Comparison of ENCODE assay signal across 18 cellular contexts in the genomic region with DNA sequence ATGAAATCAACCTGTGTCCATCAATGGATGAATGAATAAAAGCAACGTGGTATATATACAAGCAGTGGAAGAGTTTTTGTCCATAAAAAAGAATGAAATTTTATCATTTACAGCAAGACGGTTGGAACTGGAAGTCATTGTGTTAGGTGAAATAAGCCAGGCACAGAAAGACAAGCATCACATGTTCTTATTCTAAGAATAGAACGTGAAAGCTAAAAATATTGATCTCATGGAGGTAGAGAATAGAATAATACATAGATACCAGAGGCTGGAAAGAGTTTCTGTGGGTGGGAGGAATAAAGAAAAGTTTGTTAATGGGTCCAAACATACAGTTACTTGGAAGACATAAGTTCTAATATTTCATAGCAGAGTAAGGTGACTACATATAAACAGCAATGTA. TPM values are rescaled to one million over a fixed set of nuclear protein-coding genes. Genes with fewer than 3 reads are reported as not detected.
"Had no signal": no experiment of that assay in that cellular context is flagged by ENCODE, and none has a peak within 500 bp of the region (broad histone marks: within the 10 kb centered on the region; RNA-seq: fewer than 3 reads in every experiment).

No MANE protein-coding gene starts in this region.

RNA-seq across cellular contexts. Expression of gene AMY1B, which starts 14.4 kb away (rescaled TPM):
- total RNA-seq: hepatocyte; kidney; kidney epithelial cell; left cardiac atrium; left colon; left lobe of liver; left ventricle myocardium inferior; liver; lower leg skin; lung microvascular endothelial cell; mammary epithelial cell; mesenteric fat pad; mesothelial cell of epicardium; mononuclear cell; mucosa of descending colon; mucosa of gallbladder; myocyte; naive thymus-derived CD4-positive, alpha-beta T cell had no signal

RNA-seq across cellular contexts. Expression of gene AMY1C, which starts 39.3 kb away (rescaled TPM):
- total RNA-seq: hepatocyte; kidney; kidney epithelial cell; left cardiac atrium; left colon; left lobe of liver; left ventricle myocardium inferior; liver; lung microvascular endothelial cell; mammary epithelial cell; mesenteric fat pad; mesothelial cell of epicardium; mononuclear cell; mucosa of descending colon; mucosa of gallbladder; myocyte; naive thymus-derived CD4-positive, alpha-beta T cell had no signal

RNA-seq across cellular contexts. Expression of gene AMY1A, which starts 54.8 kb away (rescaled TPM):
- total RNA-seq: hepatocyte; kidney; kidney epithelial cell; left cardiac atrium; left colon; left lobe of liver; left ventricle myocardium inferior; liver; lower leg skin; lung microvascular endothelial cell; mammary epithelial cell; mesenteric fat pad; mesothelial cell of epicardium; mononuclear cell; mucosa of descending colon; mucosa of gallbladder; myocyte; naive thymus-derived CD4-positive, alpha-beta T cell had no signal
